Comparison of ENCODE assay signal across 1 cellular context in genomic region chr19:38543286-38543806, GRCh38.
TF ChIP-seq lines count a peak whose summit lies in the region.

No MANE protein-coding gene starts in this region.

TF ChIP-seq in A549, 52 proteins besides CTCF, POLR2A, EP300 and RAD21 (continued from another document):
- TF ChIP-seq TP53 (CRISPR knock-in tag; IDR thresholded peaks at IDR 0.05), result no peak
